In genomic region chr19:48646192-48646911, GRCh38 we compare ENCODE assay signal across 1 cellular context.
TF ChIP-seq lines count a peak whose summit lies in the region.

No MANE protein-coding gene starts in this region.

TF ChIP-seq in HepG2, 621 proteins besides CTCF, POLR2A, EP300 and RAD21 (continued from another document and continues in another):
- TF ChIP-seq BRF2 (CRISPR knock-in tag; IDR thresholded peaks at IDR 0.05) (no peak), CEBPZ (IDR thresholded peaks at IDR 0.05; ENCODE audit: low read length) (no peak), HNRNPL (IDR thresholded peaks at IDR 0.05; ENCODE audit: low read depth, low read length) (no peak), ZSCAN20 (CRISPR knock-in tag; IDR thresholded peaks at IDR 0.05; ENCODE audit: borderline replicate concordance) (no peak), HNF1B (CRISPR knock-in tag; IDR thresholded peaks at IDR 0.05) (peak; percentile 46; the same call in 1 of the 2 replicates), SIX1 (CRISPR knock-in tag; IDR thresholded peaks at IDR 0.05; ENCODE audit: borderline replicate concordance) (no peak), ZBTB38 (CRISPR knock-in tag; IDR thresholded peaks at IDR 0.05) (no peak), ZNF232 (CRISPR knock-in tag; IDR thresholded peaks at IDR 0.05; ENCODE audit: borderline replicate concordance) (no peak), ZBTB21 (CRISPR knock-in tag; IDR thresholded peaks at IDR 0.05) (no peak), ZNF430 (CRISPR knock-in tag; IDR thresholded peaks at IDR 0.05) (no peak), ETV6 (CRISPR knock-in tag; conservative IDR thresholded peaks at IDR 0.05) (no peak), ELF1 (CRISPR knock-in tag; IDR thresholded peaks at IDR 0.05) (no peak), ZNF746 (CRISPR knock-in tag; IDR thresholded peaks at IDR 0.05) (no peak), GMEB2 (CRISPR knock-in tag; IDR thresholded peaks at IDR 0.05; ENCODE audit: low read depth) (no peak), MED1 (CRISPR knock-in tag; IDR thresholded peaks at IDR 0.05) (no peak), ZNF44 (CRISPR knock-in tag; IDR thresholded peaks at IDR 0.05) (no peak), NCOR1 (IDR thresholded peaks at IDR 0.05; ENCODE audit: borderline replicate concordance, low read length) (no peak), KDM5A (IDR thresholded peaks at IDR 0.05; ENCODE audit: borderline replicate concordance, low read length) (no peak), ZNF280B (CRISPR knock-in tag; IDR thresholded peaks at IDR 0.05; ENCODE audit: borderline replicate concordance) (no peak), ZNF224 (CRISPR knock-in tag; IDR thresholded peaks at IDR 0.05) (no peak), HNF4G (IDR thresholded peaks at IDR 0.05; ENCODE audit: borderline replicate concordance, low read depth, low read length) (no peak), HNF4G (CRISPR knock-in tag; IDR thresholded peaks at IDR 0.05; ENCODE audit: borderline replicate concordance, low read depth) (no peak), ZSCAN21 (CRISPR knock-in tag; IDR thresholded peaks at IDR 0.05; ENCODE audit: borderline replicate concordance) (no peak), CENPT (CRISPR knock-in tag; IDR thresholded peaks at IDR 0.05; ENCODE audit: low read depth) (no peak), TGIF2 (CRISPR knock-in tag; IDR thresholded peaks at IDR 0.05) (no peak), ZKSCAN8 (CRISPR knock-in tag; IDR thresholded peaks at IDR 0.05; ENCODE audit: borderline replicate concordance) (0 out of 2 replicates have a peak, but pooled peaks have one; percentile 33), SALL2 (CRISPR knock-in tag; IDR thresholded peaks at IDR 0.05) (no peak), ZNF75D (CRISPR knock-in tag; IDR thresholded peaks at IDR 0.05; ENCODE audit: borderline replicate concordance) (no peak), IKZF5 (CRISPR knock-in tag; IDR thresholded peaks at IDR 0.05) (no peak), KLF12 (CRISPR knock-in tag; IDR thresholded peaks at IDR 0.05; ENCODE audit: borderline replicate concordance) (no peak), TCF7L2 (IDR thresholded peaks at IDR 0.05; ENCODE audit: low read depth, low read length) (no peak), ZNF792 (CRISPR knock-in tag; IDR thresholded peaks at IDR 0.05) (peak; percentile 16; the same call in 1 of the 2 replicates), ZIK1 (CRISPR knock-in tag; IDR thresholded peaks at IDR 0.05; ENCODE audit: borderline replicate concordance, low read depth) (no peak), KLF13 (CRISPR knock-in tag; IDR thresholded peaks at IDR 0.05) (no peak), ZNF18 (CRISPR knock-in tag; IDR thresholded peaks at IDR 0.05; ENCODE audit: insufficient replicate concordance) (no peak), HOXA7 (CRISPR knock-in tag; IDR thresholded peaks at IDR 0.05) (no peak), CBX2 (IDR thresholded peaks at IDR 0.05; ENCODE audit: low read depth, low read length) (no peak), CBX2 (CRISPR knock-in tag; IDR thresholded peaks at IDR 0.05; ENCODE audit: low read depth) (no peak), ZNF331 (CRISPR knock-in tag; IDR thresholded peaks at IDR 0.05) (0 out of 2 replicates have a peak, but pooled peaks have one; percentile 28), NFAT5 (CRISPR knock-in tag; IDR thresholded peaks at IDR 0.05) (no peak), TEAD3 (CRISPR knock-in tag; optimal IDR thresholded peaks at IDR 0.05; ENCODE audit: borderline replicate concordance) (no peak), BATF2 (CRISPR knock-in tag; IDR thresholded peaks at IDR 0.05) (no peak), ZGPAT (CRISPR knock-in tag; IDR thresholded peaks at IDR 0.05) (peak; percentile 78)
